In the genomic region with DNA sequence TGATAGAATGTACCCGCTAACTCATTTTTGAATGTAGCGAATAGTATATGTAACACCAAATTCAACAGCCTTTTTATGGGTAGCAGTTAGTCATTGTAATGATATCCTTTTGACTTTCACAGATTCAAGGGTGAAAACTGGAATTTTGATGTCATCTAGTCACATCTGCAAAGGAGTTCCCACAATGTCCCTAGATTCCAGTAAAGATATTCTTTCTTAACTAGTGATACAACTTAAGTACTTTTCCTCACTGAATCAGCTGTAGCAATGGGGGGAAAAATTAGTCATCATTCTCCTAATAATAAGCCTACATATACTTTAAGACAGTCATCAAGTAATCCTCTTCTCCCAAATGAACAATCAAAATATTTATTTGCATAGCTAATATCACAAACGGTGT, we compare ENCODE assay signal across 1 cellular context.
TF ChIP-seq lines count a peak whose summit lies in the region.

No MANE protein-coding gene starts in this region.

TF ChIP-seq in IMR-90, 13 proteins besides CTCF, POLR2A, EP300 and RAD21 (continued from another document):
- TF ChIP-seq MAZ (IDR thresholded peaks at IDR 0.05; ENCODE audit: borderline replicate concordance, low read depth, low read length) (no peak), BHLHE40 (IDR thresholded peaks at IDR 0.05; ENCODE audit: low read depth, low read length) (no peak), NFE2L2 (IDR thresholded peaks at IDR 0.05; ENCODE audit: low read depth, low read length) (no peak), CEBPB (IDR thresholded peaks at IDR 0.05; ENCODE audit: low read depth, low read length) (no peak), RFX5 (IDR thresholded peaks at IDR 0.05; ENCODE audit: low read depth, low read length) (no peak), MAFK (IDR thresholded peaks at IDR 0.05; ENCODE audit: low read depth, low read length) (no peak), CHD1 (IDR thresholded peaks at IDR 0.05; ENCODE audit: low read depth, low read length) (no peak), RCOR1 (IDR thresholded peaks at IDR 0.05; ENCODE audit: insufficient replicate concordance, low read length) (no peak)
- TF ChIP-seq, protein P1, sequence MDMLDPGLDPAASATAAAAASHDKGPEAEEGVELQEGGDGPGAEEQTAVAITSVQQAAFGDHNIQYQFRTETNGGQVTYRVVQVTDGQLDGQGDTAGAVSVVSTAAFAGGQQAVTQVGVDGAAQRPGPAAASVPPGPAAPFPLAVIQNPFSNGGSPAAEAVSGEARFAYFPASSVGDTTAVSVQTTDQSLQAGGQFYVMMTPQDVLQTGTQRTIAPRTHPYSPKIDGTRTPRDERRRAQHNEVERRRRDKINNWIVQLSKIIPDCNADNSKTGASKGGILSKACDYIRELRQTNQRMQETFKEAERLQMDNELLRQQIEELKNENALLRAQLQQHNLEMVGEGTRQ (IDR thresholded peaks at IDR 0.05; ENCODE audit: low read depth, low read length), result no peak
